In genomic region chr6:82246802-82247633, GRCh38 we compare ENCODE assay signal across 8 cellular contexts. TPM values are rescaled to one million over a fixed set of nuclear protein-coding genes. Genes with fewer than 3 reads are reported as not detected.
A peak's percentile ranks its signal among the peaks of the same experiment; 100 is the strongest.
DNase-seq lines count a peak whose midpoint lies in the region; ATAC-seq and TF ChIP-seq lines count a peak whose summit lies in the region.

No MANE protein-coding gene starts in this region.

- peaks cover 0 to 9% (median 0%) of the 10 kb centered on the region in 9 donors for H3K36me3 ChIP-seq in heart left ventricle
- no peaks in the 10 kb centered on the region for H3K36me3 ChIP-seq in ovary

- H3K4me1 Mint-ChIP-seq in activated naive CD8-positive, alpha-beta T cell treated with anti-CD3 and anti-CD28 coated beads, Interleukin-2, amount 50 U/mL, for 24 hours: peaks cover 43% of the 10 kb centered on the region

- TF ChIP-seq CTCF in heart left ventricle (IDR thresholded peaks at IDR 0.05) (peak in 1 of 12 donors; percentile 2), ovary (IDR thresholded peaks at IDR 0.05) (no peak)

- peak overlapping the region; percentile 65 to 98 (median 78) for H3K4me3 ChIP-seq in heart left ventricle
- H3K4me3 ChIP-seq in ovary: peak overlapping the region; percentile 91

- no peaks in the 10 kb centered on the region for H3K27me3 Mint-ChIP-seq in activated naive CD8-positive, alpha-beta T cell treated with anti-CD3 and anti-CD28 coated beads, Interleukin-2, amount 50 U/mL, for 24 hours

- peak; percentile 38 for ATAC-seq in GM18870 (IDR thresholded peaks at IDR 0.05; ENCODE audit: unreplicated experiment)
- ATAC-seq in HG03095 (IDR thresholded peaks at IDR 0.05; ENCODE audit: unreplicated experiment): peak; percentile 44
- ATAC-seq in activated naive CD8-positive, alpha-beta T cell treated with anti-CD3 and anti-CD28 coated beads, Interleukin-2, amount 50 U/mL, for 24 hours: peak; percentile 67
- peak; percentile 28 to 73 (median 64) for ATAC-seq in heart left ventricle

- H3K4me1 ChIP-seq in heart left ventricle (peaks cover 0 to 48% (median 22%) of the 10 kb centered on the region in 12 donors), ovary (ENCODE audit: insufficient read depth) (peaks cover 2% of the 10 kb centered on the region)

- H3K27me3 ChIP-seq in heart left ventricle: no peaks in the 10 kb centered on the region
- no peaks in the 10 kb centered on the region for H3K27me3 ChIP-seq in ovary

- TF ChIP-seq POLR2A in heart left ventricle (IDR thresholded peaks at IDR 0.05) (no peak), ovary (IDR thresholded peaks at IDR 0.05) (no peak)

- no peak for TF ChIP-seq EP300 in ovary (IDR thresholded peaks at IDR 0.05)

- H3K9me3 Mint-ChIP-seq in activated naive CD8-positive, alpha-beta T cell treated with anti-CD3 and anti-CD28 coated beads, Interleukin-2, amount 50 U/mL, for 24 hours: no peaks in the 10 kb centered on the region

- H3K4me3 Mint-ChIP-seq in activated naive CD8-positive, alpha-beta T cell treated with anti-CD3 and anti-CD28 coated beads, Interleukin-2, amount 50 U/mL, for 24 hours: peak overlapping the region; percentile 95

- 2 to 4% (median 3%) methylated on average over 16 to 42 of the region's 42 CpGs for WGBS in heart left ventricle, 4 donors
- 1% methylated on average over 35 to 42 of the region's 42 CpGs for WGBS in ovary, 3 donors

- H3K27ac Mint-ChIP-seq in activated naive CD8-positive, alpha-beta T cell treated with anti-CD3 and anti-CD28 coated beads, Interleukin-2, amount 50 U/mL, for 24 hours: peak overlapping the region; percentile 90

- no peaks in the 10 kb centered on the region for H3K9me3 ChIP-seq in heart left ventricle
- H3K9me3 ChIP-seq in ovary: no peaks in the 10 kb centered on the region

- DNase-seq in COLO668 (lab: John Stamatoyannopoulos, UW; ENCODE audit: unreplicated experiment) (peak; percentile 56), NCI-H460 (ENCODE audit: extremely low read depth, low read depth) (peak; percentile 50), heart left ventricle (peak in 4 of 5 donors; percentile 52 to 74 (median 64)), ovary (peak in 2 of 5 donors; percentile 10 to 46), GM19240 (ENCODE audit: insufficient read length, low spot score) (no peak)
- DNase-seq in activated naive CD8-positive, alpha-beta T cell treated with anti-CD3 and anti-CD28 coated beads, Interleukin-2, amount 50 U/mL, for 24 hours: no peak

- H3K27ac ChIP-seq in heart left ventricle (peak overlapping the region; percentile 88 to 97 (median 92)), ovary (peak overlapping the region; percentile 72 to 93)

- peaks cover 23% of the 10 kb centered on the region for H3K36me3 Mint-ChIP-seq in activated naive CD8-positive, alpha-beta T cell treated with anti-CD3 and anti-CD28 coated beads, Interleukin-2, amount 50 U/mL, for 24 hours (ENCODE audit: low read depth)

- intact Hi-C loops in heart left ventricle (cut with DNase I) (loop anchor here in 4 of 10 donors (5.0 to 10.0 kb wide), 3 partner anchors 810 to 948 kb away; partner anchors contain the start of genes PGM3 (in 3 of the 4), RWDD2A (in 3 of the 4), DOP1A (in 1 of the 4) and UBE3D (in 1 of the 4)), ovary (cut with DNase I) (loop anchor here in 2 of 4 donors (10.0 kb wide), 2 partner anchors 818 to 1268 kb away; partner anchors contain the start of genes DOP1A (in 1 of the 2), PRSS35 (in 1 of the 2) and UBE3D (in 1 of the 2))

RNA-seq across cellular contexts. Expression of gene IBTK, which starts 0.5 kb away (rescaled TPM):
- total RNA-seq in NCI-H460 (2014; rRNA removed; shearing (Covaris generic)): 57.0 and 62.9 TPM in 2 replicates
- 34.5 and 62.6 TPM in 2 replicates for polyA plus RNA-seq in NCI-H460 (2014; cell fraction: nucleus; rRNA removed)
- total RNA-seq in heart left ventricle: 10 to 100 TPM; 19.4 to 39.2 (median 29.2) TPM
- polyA plus RNA-seq in heart left ventricle: 10 to 100 TPM; 19.6 to 24.3 TPM
- 10 to 100 TPM; 22.1 to 37.4 (median 31.7) TPM for total RNA-seq in ovary
- polyA plus RNA-seq in ovary: 10 to 100 TPM; 13.3 to 16.7 TPM

Comparison
In these comparisons a context has a peak if more than half of its experiments do, and no peak if none do; other contexts are left out.
1. DNase-seq: peak in COLO668 (single experiment), NCI-H460 (single experiment) and heart left ventricle (4 of 5); none in activated naive CD8-positive, alpha-beta T cell treated with anti-CD3 and anti-CD28 coated beads, Interleukin-2, amount 50 U/mL, for 24 hours (single experiment) and GM19240 (single experiment).
2. Peak in every context shown above with its lines, with median percentiles within 50 percentile points of each other: ATAC-seq.